ENCODE assay signal across 20 cellular contexts in genomic region chr1:14442669-14443068, GRCh38.
DNase-seq lines count a peak whose midpoint lies in the region; ATAC-seq, FAIRE-seq and TF ChIP-seq lines count a peak whose summit lies in the region.
"Had no signal": no experiment of that assay in that cellular context is flagged by ENCODE, and none has a peak within 500 bp of the region (broad histone marks: within the 10 kb centered on the region; RNA-seq: fewer than 3 reads in every experiment).

No MANE protein-coding gene starts in this region.

- H3K18ac ChIP-seq in H1 (ENCODE audit: extremely low read depth, low read length): no peak overlapping the region

- H3K4me3 Mint-ChIP-seq in nephron: no peak overlapping the region
- H3K4me3 Mint-ChIP-seq: CD4-positive, CD25-positive, alpha-beta regulatory T cell had no signal

- WGBS in H1 (ENCODE audit: extremely low coverage in 1 of 2, insufficient coverage in 1 of 2, insufficient read length in 1 of 2, insufficient replicate concordance in 2 of 2, low coverage in 1 of 2, low lambda C conversion rate in 2 of 2, missing lambda C conversion rate in 1 of 2), 2 experiments: 87% methylated on average over 4 of the region's 4 CpGs; no CpG with 5 or more reads in 1 of the 2 experiments

- H3K4ac ChIP-seq in H1 (replicated peaks; ENCODE audit: insufficient read length, low read depth, low read length): no peak overlapping the region

- no peak overlapping the region for H4K8ac ChIP-seq in H1 (ENCODE audit: extremely low read depth, insufficient read depth, low read length)

- H2BK20ac ChIP-seq in H1 (ENCODE audit: low read length): no peak overlapping the region

- no peaks in the 10 kb centered on the region for H3K4me1 ChIP-seq in H1 (replicated peaks in 1 of 4; ENCODE audit: control insufficient read depth in 3 of 4, insufficient read depth in 4 of 4, low read length in 3 of 4)
- H3K4me1 ChIP-seq: Caco-2, SJCRH30 had no signal

- H2AFZ ChIP-seq in H1 (ENCODE audit: low read length): no peak overlapping the region

- peaks cover 7% of the 10 kb centered on the region for H3K27me3 Mint-ChIP-seq in nephron (ENCODE audit: low read depth)
- H3K27me3 Mint-ChIP-seq: CD4-positive, CD25-positive, alpha-beta regulatory T cell had no signal

- no peak overlapping the region for H3K14ac ChIP-seq in H1 (ENCODE audit: insufficient read length)

- H4K20me1 ChIP-seq in H1 (replicated peaks in 1 of 2; ENCODE audit: control insufficient read depth in 1 of 2, insufficient read depth in 2 of 2, low read length in 2 of 2): no peaks in the 10 kb centered on the region

- no peak for TF ChIP-seq EP300 in H1 (IDR thresholded peaks at IDR 0.05; ENCODE audit: borderline replicate concordance in 1 of 2, low read depth in 2 of 2, low read length in 2 of 2)

- peak; percentile 24 to 52; a peak in 3 of 4 replicates for TF ChIP-seq RAD21 in H1 (IDR thresholded peaks at IDR 0.05 in 1 of 2, conservative IDR thresholded peaks at IDR 0.05 in 1 of 2; ENCODE audit: low read depth in 2 of 2, low read length in 2 of 2)

- no peaks in the 10 kb centered on the region for H3K9me3 ChIP-seq in H1 (ENCODE audit: insufficient read depth in 2 of 2, low read depth in 1 of 2, low read length in 1 of 2)
- H3K9me3 ChIP-seq: Caco-2, SJCRH30 had no signal

- H3K4me2 ChIP-seq in H1 (ENCODE audit: insufficient read depth in 1 of 2, low read depth in 2 of 2, low read length in 2 of 2): no peak overlapping the region

- no peaks in the 10 kb centered on the region for H3K79me1 ChIP-seq in H1 (ENCODE audit: low read depth, low read length)

- no peaks in the 10 kb centered on the region for H3K23me2 ChIP-seq in H1 (ENCODE audit: low read depth, low read length)

- no peak overlapping the region for H2BK12ac ChIP-seq in H1 (ENCODE audit: low read depth, low read length)

- H3K79me2 ChIP-seq in H1 (ENCODE audit: control insufficient read depth in 1 of 2, insufficient read depth in 2 of 2, low read length in 2 of 2): no peaks in the 10 kb centered on the region

- POLR2A ChIA-PET in H1 (lab: Charles Lee; ENCODE audit: partially characterized antibody): interaction anchor here (1.0 kb wide), 1 partner anchor 22 kb away, joined by 3 read pairs; no protein-coding TSS in a partner anchor

- no peak overlapping the region for H2BK5ac ChIP-seq in H1 (ENCODE audit: low read depth, low read length)

- no peak overlapping the region for H2AK5ac ChIP-seq in H1 (ENCODE audit: low read depth, low read length)

- H4K91ac ChIP-seq in H1 (replicated peaks; ENCODE audit: insufficient read length, low read length): no peak overlapping the region

- H3K9me3 Mint-ChIP-seq in nephron: no peaks in the 10 kb centered on the region

- H3K4me3 ChIP-seq in H1 (ENCODE audit: extremely low read depth in 1 of 4, insufficient read depth in 2 of 4, low read depth in 3 of 4, low read length in 4 of 4): no peak overlapping the region
- H3K4me3 ChIP-seq: SJCRH30 had no signal

- H2BK120ac ChIP-seq in H1 (replicated peaks; ENCODE audit: low read depth, low read length): no peak overlapping the region

- intact Hi-C loops in Right ventricle myocardium inferior (cut with DNase I): no loop called here

- H3K56ac ChIP-seq in H1 (replicated peaks; ENCODE audit: insufficient read length, low read depth, low read length): no peak overlapping the region

- ATAC-seq in Right ventricle myocardium inferior: no peak
- no peak for ATAC-seq in HG02642 (IDR thresholded peaks at IDR 0.05; ENCODE audit: poor library complexity, unreplicated experiment)

- no peak overlapping the region for H3K9ac ChIP-seq in H1 (replicated peaks in 1 of 4; ENCODE audit: extremely low read depth in 1 of 4, low read depth in 3 of 4, low read length in 3 of 4)

- H3K27ac ChIP-seq in H1 (ENCODE audit: low read depth, low read length): no peak overlapping the region
- H3K27ac ChIP-seq: SJCRH30 had no signal

- H3K4me1 Mint-ChIP-seq in nephron: peaks cover 15% of the 10 kb centered on the region
- H3K4me1 Mint-ChIP-seq: CD4-positive, CD25-positive, alpha-beta regulatory T cell had no signal

- TF ChIP-seq POLR2A in H1 (IDR thresholded peaks at IDR 0.05; ENCODE audit: control extremely low read depth in 1 of 2, low read depth in 2 of 2, low read length in 2 of 2): no peak

- H3K23ac ChIP-seq in H1 (ENCODE audit: insufficient read length): no peak overlapping the region

- peak; percentile 60 for FAIRE-seq in H1 (lab: Jason Lieb, UNC)
- FAIRE-seq: G401.6, GM18507, HTR-8/SVneo, RCC 7860 had no signal

- DNase-seq in Daoy (ENCODE audit: low read depth): peak; percentile 26
- peak; percentile 28 for DNase-seq in M059J (ENCODE audit: low read depth)
- no peak for DNase-seq in H1 (ENCODE audit: low read depth in 1 of 2, low spot score in 2 of 2)
- DNase-seq in Right ventricle myocardium inferior (ENCODE audit: missing footprints): no peak
- DNase-seq in HT-29 (ENCODE audit: low spot score): no peak
- DNase-seq: ACHN; AML-193; Caco-2; CD4-positive, CD25-positive, alpha-beta regulatory T cell; GOT3; NCI-H187; NCI-H226; NCI-H524 treated with DMSO at 0.1 percent for 48 hours; SJCRH30 had no signal

- H3K36me3 Mint-ChIP-seq in nephron (ENCODE audit: low read depth): no peaks in the 10 kb centered on the region
- H3K36me3 Mint-ChIP-seq: CD4-positive, CD25-positive, alpha-beta regulatory T cell had no signal

- peak overlapping the region; percentile 47 to 85 (median 84) for H3K27ac Mint-ChIP-seq in nephron
- H3K27ac Mint-ChIP-seq: CD4-positive, CD25-positive, alpha-beta regulatory T cell had no signal

- no peak overlapping the region for H4K5ac ChIP-seq in H1 (ENCODE audit: insufficient read length, low read depth, low read length)

- CTCF ChIA-PET in H1 (lab: Charles Lee; ENCODE audit: partially characterized antibody): interaction anchor here (0.6 to 2.9 kb wide), 10 partner anchors 10 to 622 kb away, joined by 3 to 8 read pairs (median 4); no protein-coding TSS in a partner anchor

- H3K27me3 ChIP-seq in H1 (replicated peaks in 1 of 4; ENCODE audit: control insufficient read depth in 3 of 4, extremely low read depth in 1 of 4, insufficient read depth in 3 of 4, low read length in 3 of 4): no peaks in the 10 kb centered on the region; a peak in 1 of 7 replicates
- H3K27me3 ChIP-seq: SJCRH30 had no signal

- H2BK15ac ChIP-seq in H1 (ENCODE audit: low read length): no peak overlapping the region

- no peaks in the 10 kb centered on the region for H3K36me3 ChIP-seq in H1 (ENCODE audit: control insufficient read depth in 2 of 4, insufficient read depth in 4 of 4, low read length in 3 of 4)
- H3K36me3 ChIP-seq: SJCRH30 had no signal

- TF ChIP-seq CTCF in H1 (IDR thresholded peaks at IDR 0.05; ENCODE audit: control extremely low read depth in 1 of 3, insufficient read depth in 1 of 3, low read depth in 1 of 3, low read length in 3 of 3): peak; percentile 38 to 45 (median 41)
- no peak for TF ChIP-seq CTCF in nephron (IDR thresholded peaks at IDR 0.05; ENCODE audit: unreplicated experiment in 3 of 3)

TF ChIP-seq in H1, 55 proteins besides CTCF, POLR2A, EP300 and RAD21:
- TF ChIP-seq MAX (IDR thresholded peaks at IDR 0.05) (peak; percentile 40; the same call in 1 of the 2 replicates), CBX5 (IDR thresholded peaks at IDR 0.05; ENCODE audit: low read depth, low read length) (no peak)

Comparison
In these comparisons a context has a peak if more than half of its experiments do, and no peak if none do; other contexts are left out.
1. DNase-seq: peak in Daoy (single experiment) and M059J (single experiment); none in H1 (0 of 2), Right ventricle myocardium inferior (single experiment) and HT-29 (single experiment).
2. CTCF ChIP-seq: peak in H1 (3 of 3); none in nephron (0 of 3).